In genomic region chr6:46265373-46265772, GRCh38 we compare ENCODE assay signal across 5 cellular contexts.
"Had no signal": no experiment of that assay in that cellular context is flagged by ENCODE, and none has a peak within 500 bp of the region (broad histone marks: within the 10 kb centered on the region; RNA-seq: fewer than 3 reads in every experiment).

No MANE protein-coding gene starts in this region.

- ATAC-seq: GM23338, K562 had no signal

- DNase-seq: H9, HCEC 1CT, IMR-90 had no signal

- H3K4me3 ChIP-seq: GM23338, K562 had no signal

- H3K4me3 Mint-ChIP-seq: GM23338, H9 had no signal

- H3K9me3 Mint-ChIP-seq: GM23338, H9 had no signal

- H3K27ac Mint-ChIP-seq: GM23338, H9 had no signal

- H3K4me1 Mint-ChIP-seq: GM23338, H9 had no signal
